Comparison of ENCODE assay signal across 8 cellular contexts in genomic region chr5:176609724-176610429, GRCh38. TPM values are rescaled to one million over a fixed set of nuclear protein-coding genes. Genes with fewer than 3 reads are reported as not detected.
DNase-seq lines count a peak whose midpoint lies in the region; ATAC-seq, FAIRE-seq and TF ChIP-seq lines count a peak whose summit lies in the region.

Gene GPRIN1, minus strand, starts transcription at chr5:176610156. Its CDS starts 10,322 bp downstream, at chr5:176599834.

- no peak; the same call in 1 of the 2 replicates for TF ChIP-seq POLR2A in A549 (IDR thresholded peaks at IDR 0.05; ENCODE audit: low read length)
- TF ChIP-seq POLR2A in GM12892 (IDR thresholded peaks at IDR 0.05; ENCODE audit: low read depth, low read length) = no peak; the same call in 1 of the 2 replicates

- peaks cover 10% of the 10 kb centered on the region for H3K4me1 Mint-ChIP-seq in activated CD4-positive, alpha-beta T cell treated with anti-CD3 and anti-CD28 coated beads for 36 hours
- peaks cover 7% of the 10 kb centered on the region for H3K4me1 Mint-ChIP-seq in memory B cell
- H3K4me1 Mint-ChIP-seq in stimulated activated memory B cell treated with anti-CD40 and anti-IgM and Interleukin-4, amounts not matched to agents 10 μg/mL and 1 μg/mL and 100 μg/mL, for 72 hours = peaks cover 11% of the 10 kb centered on the region

- H3K9me3 ChIP-seq in A549 (no peaks in the 10 kb centered on the region), ectodermal cell (ENCODE audit: control insufficient read depth, low read length) (no peaks in the 10 kb centered on the region)

- no peaks in the 10 kb centered on the region for H3K36me3 ChIP-seq in ectodermal cell (ENCODE audit: control insufficient read depth, insufficient read depth, low read length)

- H3K4me2 ChIP-seq in A549 = peak within 1 kb of the TSS; percentile 91

- POLR2A ChIA-PET in A549 (lab: Yijun Ruan, JAX) = no interaction called here
- POLR2A ChIA-PET in activated CD4-positive, alpha-beta T cell treated with anti-CD3 and anti-CD28 coated beads for 36 hours (lab: Charles Lee) = no interaction called here

- H3K27ac Mint-ChIP-seq in activated CD4-positive, alpha-beta T cell treated with anti-CD3 and anti-CD28 coated beads for 36 hours = no peak within 1 kb of the TSS
- H3K27ac Mint-ChIP-seq in memory B cell = peak within 1 kb of the TSS; percentile 83
- H3K27ac Mint-ChIP-seq in stimulated activated memory B cell treated with anti-CD40 and anti-IgM and Interleukin-4, amounts not matched to agents 10 μg/mL and 1 μg/mL and 100 μg/mL, for 72 hours = peak within 1 kb of the TSS; percentile 47

- H3K9me3 Mint-ChIP-seq in activated CD4-positive, alpha-beta T cell treated with anti-CD3 and anti-CD28 coated beads for 36 hours (ENCODE audit: low read depth) = no peaks in the 10 kb centered on the region
- H3K9me3 Mint-ChIP-seq in memory B cell = no peaks in the 10 kb centered on the region
- H3K9me3 Mint-ChIP-seq in stimulated activated memory B cell treated with anti-CD40 and anti-IgM and Interleukin-4, amounts not matched to agents 10 μg/mL and 1 μg/mL and 100 μg/mL, for 72 hours = no peaks in the 10 kb centered on the region

- intact Hi-C loops in activated CD4-positive, alpha-beta T cell treated with anti-CD3 and anti-CD28 coated beads for 36 hours (cut with DNase I, micrococcal nuclease) = loop anchor here (1.0 to 2.0 kb wide), 9 partner anchors 9 to 813 kb away; partner anchors contain the start of genes TSPAN17 (in 2 of the 2) and CLTB (in 1 of the 2)

- peak; percentile 33 for TF ChIP-seq CTCF in A549 (IDR thresholded peaks at IDR 0.05)

- WGBS in A549 (ENCODE audit: missing lambda C conversion rate) = no CpG with 5 or more reads among the region's 100 CpGs
- WGBS in ectodermal cell, 2 experiments = 0% methylated on average over 100 of the region's 100 CpGs

- H3K4me1 ChIP-seq in A549 (peaks cover 22% of the 10 kb centered on the region), ectodermal cell (ENCODE audit: control insufficient read depth, insufficient read depth, low read length) (no peaks in the 10 kb centered on the region)

- peak within 1 kb of the TSS; percentile 84 to 95 for H3K27ac ChIP-seq in A549
- H3K27ac ChIP-seq in ectodermal cell (ENCODE audit: insufficient read depth, low read depth, low read length, poor library complexity, severe bottlenecking) = no peak within 1 kb of the TSS

- CTCF ChIA-PET in A549 (lab: Yijun Ruan, JAX) = interaction anchor here (0.7 to 2.1 kb wide), 2 partner anchors 10 to 31 kb away, joined by 3 to 9 read pairs; no protein-coding TSS in a partner anchor
- CTCF ChIA-PET in activated CD4-positive, alpha-beta T cell treated with anti-CD3 and anti-CD28 coated beads for 36 hours (lab: Charles Lee) = no interaction called here

- ATAC-seq in A549 = peak; percentile 66 to 82
- peak; percentile 85 for ATAC-seq in HG02798 (IDR thresholded peaks at IDR 0.05; ENCODE audit: poor library complexity, unreplicated experiment)
- ATAC-seq in activated CD4-positive, alpha-beta T cell treated with anti-CD3 and anti-CD28 coated beads for 36 hours = peak; percentile 83
- peak; percentile 76 for ATAC-seq in memory B cell (ENCODE audit: low read depth)
- peak; percentile 84 for ATAC-seq in stimulated activated memory B cell treated with anti-CD40 and anti-IgM and Interleukin-4, amounts not matched to agents 10 μg/mL and 1 μg/mL and 100 μg/mL, for 72 hours

- H3K36me3 Mint-ChIP-seq in activated CD4-positive, alpha-beta T cell treated with anti-CD3 and anti-CD28 coated beads for 36 hours (ENCODE audit: low read depth) = no peaks in the 10 kb centered on the region
- no peaks in the 10 kb centered on the region for H3K36me3 Mint-ChIP-seq in memory B cell
- no peaks in the 10 kb centered on the region for H3K36me3 Mint-ChIP-seq in stimulated activated memory B cell treated with anti-CD40 and anti-IgM and Interleukin-4, amounts not matched to agents 10 μg/mL and 1 μg/mL and 100 μg/mL, for 72 hours

- peak; percentile 50 to 78 for DNase-seq in A549 (ENCODE audit: low read depth in 1 of 2, low spot score in 1 of 2)
- DNase-seq in GM12892 (ENCODE audit: insufficient read length) = peak; percentile 93
- DNase-seq in NCI-H2107 (lab: John Stamatoyannopoulos, UW) = peak; percentile 16
- peak; percentile 77 for DNase-seq in activated CD4-positive, alpha-beta T cell treated with anti-CD3 and anti-CD28 coated beads for 36 hours
- DNase-seq in memory B cell (ENCODE audit: low spot score in 2 of 2) = peak; percentile 68 to 79

- H3K4me3 ChIP-seq in A549 (peak within 1 kb of the TSS; percentile 94), ectodermal cell (ENCODE audit: insufficient read depth, low read depth, low read length) (peak within 1 kb of the TSS; percentile 52)

- peak within 1 kb of the TSS; percentile 79 for H3K4me3 Mint-ChIP-seq in activated CD4-positive, alpha-beta T cell treated with anti-CD3 and anti-CD28 coated beads for 36 hours
- H3K4me3 Mint-ChIP-seq in memory B cell = peak within 1 kb of the TSS; percentile 97
- peak within 1 kb of the TSS; percentile 92 for H3K4me3 Mint-ChIP-seq in stimulated activated memory B cell treated with anti-CD40 and anti-IgM and Interleukin-4, amounts not matched to agents 10 μg/mL and 1 μg/mL and 100 μg/mL, for 72 hours

- no peak for TF ChIP-seq EP300 in A549 (IDR thresholded peaks at IDR 0.05)

- TF ChIP-seq RAD21 in A549 (conservative IDR thresholded peaks at IDR 0.05 in 1 of 2, IDR thresholded peaks at IDR 0.05 in 1 of 2) = peak; percentile 12 to 24; a peak in 1 of 5 replicates

- FAIRE-seq in A549 (lab: Jason Lieb, UNC) (no peak), GM12892 (lab: Jason Lieb, UNC) (peak; percentile 91)

- peaks cover 30% of the 10 kb centered on the region for H3K27me3 ChIP-seq in ectodermal cell (ENCODE audit: control insufficient read depth, insufficient read depth, low read length, poor library complexity, severe bottlenecking)

- H3K27me3 Mint-ChIP-seq in activated CD4-positive, alpha-beta T cell treated with anti-CD3 and anti-CD28 coated beads for 36 hours = peaks cover 28% of the 10 kb centered on the region
- H3K27me3 Mint-ChIP-seq in memory B cell = peaks cover 14% of the 10 kb centered on the region
- peaks cover 27% of the 10 kb centered on the region for H3K27me3 Mint-ChIP-seq in stimulated activated memory B cell treated with anti-CD40 and anti-IgM and Interleukin-4, amounts not matched to agents 10 μg/mL and 1 μg/mL and 100 μg/mL, for 72 hours

TF ChIP-seq in A549, 52 proteins besides CTCF, POLR2A, EP300 and RAD21:
- TF ChIP-seq MYC (IDR thresholded peaks at IDR 0.05; ENCODE audit: borderline replicate concordance, low read length) = no peak
- TF ChIP-seq JUN (IDR thresholded peaks at IDR 0.05) = peak in 1 of 2 experiments; percentile 59; a peak in 2 of 5 replicates
- peak; percentile 42; the same call in 1 of the 2 replicates for TF ChIP-seq PHF8 (IDR thresholded peaks at IDR 0.05; ENCODE audit: borderline replicate concordance, low read depth)
- no peak for TF ChIP-seq HOXA7 (CRISPR knock-in tag; IDR thresholded peaks at IDR 0.05)
- peak; percentile 13; the same call in 1 of the 3 replicates for TF ChIP-seq SMC3 (IDR thresholded peaks at IDR 0.05)
- TF ChIP-seq REST (IDR thresholded peaks at IDR 0.05) = peak; percentile 20; the same call in 1 of the 2 replicates
TF ChIP-seq in A549: peak in this region for 4.

RNA-seq across cellular contexts. Expression of gene GPRIN1, which starts in this region (rescaled TPM):
- polyA plus RNA-seq in A549 (2011; rRNA removed) (3.1 and 4.2 TPM in 2 replicates), A549 (2017; fragmentation: RNase III; extraction: RNeasy Plus Mini Kit Qiagen cat#74134 plus additional on column Dnase treatment) (6.1 to 6.7 TPM (median 6.4 TPM) in 3 replicates)
- polyA plus RNA-seq in A549 (2012; cell fraction: cytosol; rRNA removed) = 3.4 and 5.1 TPM in 2 replicates
- 4.0 and 5.0 TPM in 2 replicates for polyA plus RNA-seq in A549 (2012; cell fraction: nucleus; rRNA removed)
- polyA minus RNA-seq in A549 (2011; rRNA and poly(A)+ RNA removed) = 3.8 and 4.1 TPM in 2 replicates
- 1.6 TPM for polyA plus RNA-seq in GM12892 (2012; ENCODE audit: missing spikeins)
- 1 to 10 TPM; 3.8 to 4.1 TPM for total RNA-seq in activated CD4-positive, alpha-beta T cell treated with anti-CD3 and anti-CD28 coated beads for 36 hours
- polyA plus RNA-seq in ectodermal cell (2013, experiment 1 of 4) = 6.6 TPM
- polyA plus RNA-seq in ectodermal cell (2013, experiment 2 of 4) = 6.3 TPM
- 4.5 TPM for polyA plus RNA-seq in ectodermal cell (2013, experiment 3 of 4)
- 4.3 TPM for polyA plus RNA-seq in ectodermal cell (2013, experiment 4 of 4)

Comparison
In these comparisons a context has a peak if more than half of its experiments do, and no peak if none do; other contexts are left out.
1. DNase-seq: peak in every context shown above with its lines; median percentile 93 in GM12892; 77 in activated CD4-positive, alpha-beta T cell treated with anti-CD3 and anti-CD28 coated beads for 36 hours; 74 in memory B cell; 64 in A549; 16 in NCI-H2107.